1 cellular context compared by ENCODE assay signal in genomic region chr7:92446869-92447238, GRCh38.
TF ChIP-seq lines count a peak whose summit lies in the region.

No MANE protein-coding gene starts in this region.

TF ChIP-seq in HCT116, 20 proteins besides CTCF, POLR2A, EP300 and RAD21 (continued from another document):
- TF ChIP-seq EZH2 (IDR thresholded peaks at IDR 0.05) (no peak), CEBPB (IDR thresholded peaks at IDR 0.05; ENCODE audit: low read depth) (no peak), POLR2AphosphoS5 (IDR thresholded peaks at IDR 0.05; ENCODE audit: low read depth, low read length) (no peak), SRF (IDR thresholded peaks at IDR 0.05; ENCODE audit: low read depth) (no peak), SP1 (IDR thresholded peaks at IDR 0.05; ENCODE audit: low read depth) (no peak), ZFX (IDR thresholded peaks at IDR 0.05) (no peak), JUND (IDR thresholded peaks at IDR 0.05) (no peak), ATF3 (IDR thresholded peaks at IDR 0.05) (no peak), TCF7L2 (IDR thresholded peaks at IDR 0.05; ENCODE audit: borderline replicate concordance, extremely low read depth, insufficient read depth, insufficient read length) (no peak), ZNF274 (IDR thresholded peaks at IDR 0.05; ENCODE audit: low read depth, low read length) (no peak), ZBTB33 (IDR thresholded peaks at IDR 0.05; ENCODE audit: extremely low read depth, insufficient replicate concordance, low read length) (no peak), SIN3A (IDR thresholded peaks at IDR 0.05; ENCODE audit: low read depth) (no peak), ELF1 (IDR thresholded peaks at IDR 0.05; ENCODE audit: borderline replicate concordance, low read depth) (no peak), MAX (IDR thresholded peaks at IDR 0.05) (no peak), EGR1 (IDR thresholded peaks at IDR 0.05; ENCODE audit: low read depth) (no peak)
